ENCODE assay signal across 30 cellular contexts in the genomic region with DNA sequence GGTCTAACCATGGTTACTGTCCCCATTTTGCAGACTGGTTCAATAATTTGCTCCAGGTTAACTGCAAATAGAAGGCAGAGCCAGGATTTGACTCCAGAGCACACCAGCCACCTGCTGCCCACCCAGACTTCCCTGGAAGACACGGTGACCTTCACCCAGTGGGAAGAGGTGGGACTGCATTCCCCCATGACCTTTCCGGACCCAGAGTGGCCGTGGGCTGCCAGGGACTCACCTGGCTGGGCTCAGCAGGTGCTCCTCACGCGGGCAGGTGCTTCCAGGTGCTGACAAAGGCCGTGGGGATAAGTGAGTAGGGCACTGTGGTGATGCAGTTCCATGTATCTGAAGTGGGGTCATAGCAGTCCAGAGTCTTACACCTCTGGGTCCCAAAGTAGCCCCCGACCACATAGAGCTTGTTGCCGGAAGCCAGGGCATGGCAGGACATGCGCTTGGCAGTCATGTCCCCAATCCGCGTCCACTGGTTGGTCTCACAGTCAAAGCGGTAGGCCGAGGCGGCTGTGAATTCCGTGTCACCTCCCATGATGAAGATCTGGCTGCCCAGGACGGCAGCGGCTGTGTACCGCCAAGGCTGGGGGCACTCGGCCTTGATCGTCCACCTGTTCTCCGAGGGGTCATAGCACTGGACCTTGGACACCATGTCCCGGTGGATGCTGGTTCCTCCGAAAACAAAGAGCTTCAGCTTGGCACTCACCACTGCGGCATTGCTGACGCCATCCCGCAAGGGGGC.
"Had no signal": no experiment of that assay in that cellular context is flagged by ENCODE, and none has a peak within 500 bp of the region (broad histone marks: within the 10 kb centered on the region; RNA-seq: fewer than 3 reads in every experiment).

No MANE protein-coding gene starts in this region.

- H3K27ac Mint-ChIP-seq: immature natural killer cell; memory B cell; natural killer cell treated with Interleukin-12 subunit alpha and Interleukin-12 subunit beta and Interleukin-15 and Interleukin-18, amount 100 ng/mL, for 72 hours; neural progenitor cell; stimulated activated naive CD8-positive, alpha-beta T cell treated with anti-CD3 and anti-CD28 coated beads, Interleukin-15, amount 100 ng/mL, for 72 hours had no signal

- H3K27ac ChIP-seq: coronary artery, gastrocnemius medialis, heart right ventricle, neural progenitor cell, ovary, suprapubic skin, transverse colon, upper lobe of right lung, uterus had no signal

- H3K36me3 Mint-ChIP-seq: immature natural killer cell; natural killer cell treated with Interleukin-12 subunit alpha and Interleukin-12 subunit beta and Interleukin-15 and Interleukin-18, amount 100 ng/mL, for 72 hours had no signal

- H3K4me3 Mint-ChIP-seq: immature natural killer cell; memory B cell; natural killer cell treated with Interleukin-12 subunit alpha and Interleukin-12 subunit beta and Interleukin-15 and Interleukin-18, amount 100 ng/mL, for 72 hours; neural progenitor cell; stimulated activated naive CD8-positive, alpha-beta T cell treated with anti-CD3 and anti-CD28 coated beads, Interleukin-15, amount 100 ng/mL, for 72 hours had no signal

- ATAC-seq: gastrocnemius medialis; heart right ventricle; left ventricle myocardium superior; natural killer cell treated with Interleukin-12 subunit alpha and Interleukin-12 subunit beta and Interleukin-15 and Interleukin-18, amount 100 ng/mL, for 72 hours; sciatic nerve; stimulated activated naive CD8-positive, alpha-beta T cell treated with anti-CD3 and anti-CD28 coated beads, Interleukin-15, amount 100 ng/mL, for 72 hours; upper lobe of right lung had no signal

- H3K9me3 Mint-ChIP-seq: immature natural killer cell; memory B cell; natural killer cell treated with Interleukin-12 subunit alpha and Interleukin-12 subunit beta and Interleukin-15 and Interleukin-18, amount 100 ng/mL, for 72 hours; stimulated activated naive CD8-positive, alpha-beta T cell treated with anti-CD3 and anti-CD28 coated beads, Interleukin-15, amount 100 ng/mL, for 72 hours had no signal

- H3K27me3 Mint-ChIP-seq: memory B cell; natural killer cell treated with Interleukin-12 subunit alpha and Interleukin-12 subunit beta and Interleukin-15 and Interleukin-18, amount 100 ng/mL, for 72 hours; stimulated activated naive CD8-positive, alpha-beta T cell treated with anti-CD3 and anti-CD28 coated beads, Interleukin-15, amount 100 ng/mL, for 72 hours had no signal

- H3K9ac ChIP-seq: neural progenitor cell had no signal

- H2AFZ ChIP-seq: neural progenitor cell had no signal

- H3K4me2 ChIP-seq: neural progenitor cell, smooth muscle cell had no signal

- DNase-seq: dermis blood vessel endothelial cell; effector memory CD4-positive, alpha-beta T cell; gastrocnemius medialis; heart right ventricle; hippocampal formation; immature natural killer cell; islet precursor cell; kidney glomerular epithelial cell; left ventricle myocardium superior; nucleus accumbens; ovary; posterior cingulate gyrus; retina; stimulated activated CD4-positive, alpha-beta T cell treated with anti-CD3 and anti-CD28 coated beads, Interleukin-12 subunit alpha, Interleukin-12 subunit beta, amount 100 ng/mL, for 4 hours; stimulated activated CD4-positive, alpha-beta T cell treated with anti-CD3 and anti-CD28 coated beads, Interleukin-1b, Interleukin-23, amount 100 ng/mL, for 48 hours; stimulated activated CD4-positive, alpha-beta T cell treated with anti-CD3 and anti-CD28 coated beads, Interleukin-4, amount 100 ng/mL, for 1 hour; stimulated activated CD8-positive, alpha-beta memory T cell treated with anti-CD3 and anti-CD28 coated beads, Interleukin-4, amount 100 ng/mL, for 48 hours; stimulated activated naive CD4-positive, alpha-beta T cell; stimulated activated naive CD8-positive, alpha-beta T cell treated with anti-CD3 and anti-CD28 coated beads, Interleukin-15, amount 100 ng/mL, for 72 hours; transverse colon; upper lobe of right lung; uterus had no signal

- H3K36me3 ChIP-seq: neural progenitor cell, ovary, transverse colon, upper lobe of right lung, uterus had no signal

- H3K4me3 ChIP-seq: coronary artery, gastrocnemius medialis, heart right ventricle, lung, neural progenitor cell, ovary, smooth muscle cell, suprapubic skin, transverse colon, upper lobe of right lung, uterus had no signal

- H3K27me3 ChIP-seq: gastrocnemius medialis, heart right ventricle, neural progenitor cell, ovary, suprapubic skin, transverse colon, upper lobe of right lung, uterus had no signal

- H3K9me3 ChIP-seq: gastrocnemius medialis, heart right ventricle, ovary, suprapubic skin, transverse colon, upper lobe of right lung, uterus had no signal
